ENCODE assay signal across 27 cellular contexts in genomic region chr3:126078866-126079265, GRCh38.
"Had no signal": no experiment of that assay in that cellular context is flagged by ENCODE, and none has a peak within 500 bp of the region (broad histone marks: within the 10 kb centered on the region; RNA-seq: fewer than 3 reads in every experiment).

No MANE protein-coding gene starts in this region.

- H3K9me3 ChIP-seq: body of pancreas had no signal

- H3K27me3 Mint-ChIP-seq: activated CD4-positive, alpha-beta memory T cell treated with anti-CD3 and anti-CD28 coated beads, Interleukin-2, amount 10 ng/mL, durations not matched to agents 7 days and 5 days; activated CD4-positive, alpha-beta T cell treated with anti-CD3 and anti-CD28 coated beads, Interleukin-2, amount 10 ng/mL, durations not matched to agents 7 days and 5 days; activated naive CD8-positive, alpha-beta T cell; activated T-cell treated with anti-CD3 and anti-CD28 coated beads, Interleukin-2, amount 50 U/mL, for 24 hours; effector memory CD8-positive, alpha-beta T cell had no signal

- H3K9me3 Mint-ChIP-seq: activated CD4-positive, alpha-beta T cell treated with anti-CD3 and anti-CD28 coated beads, Interleukin-2, amount 10 ng/mL, durations not matched to agents 7 days and 5 days; activated T-cell treated with anti-CD3 and anti-CD28 coated beads, Interleukin-2, amount 50 U/mL, for 72 hours; effector memory CD8-positive, alpha-beta T cell had no signal

- H3K4me3 Mint-ChIP-seq: activated CD4-positive, alpha-beta memory T cell treated with anti-CD3 and anti-CD28 coated beads, Interleukin-2, amount 10 ng/mL, durations not matched to agents 7 days and 5 days; activated CD4-positive, alpha-beta T cell treated with anti-CD3 and anti-CD28 coated beads, Interleukin-2, amount 10 ng/mL, durations not matched to agents 7 days and 5 days; activated naive CD8-positive, alpha-beta T cell; activated T-cell treated with anti-CD3 and anti-CD28 coated beads, Interleukin-2, amount 50 U/mL, for 24 hours; activated T-cell treated with anti-CD3 and anti-CD28 coated beads, Interleukin-2, amount 50 U/mL, for 72 hours; effector memory CD8-positive, alpha-beta T cell; WTC11 had no signal

- ATAC-seq: activated T-cell treated with anti-CD3 and anti-CD28 coated beads, Interleukin-2, amount 50 U/mL, for 72 hours; body of pancreas; effector memory CD8-positive, alpha-beta T cell; WTC11 had no signal

- H3K27ac Mint-ChIP-seq: activated CD4-positive, alpha-beta memory T cell treated with anti-CD3 and anti-CD28 coated beads, Interleukin-2, amount 10 ng/mL, durations not matched to agents 7 days and 5 days; activated CD4-positive, alpha-beta T cell treated with anti-CD3 and anti-CD28 coated beads, Interleukin-2, amount 10 ng/mL, durations not matched to agents 7 days and 5 days; activated naive CD8-positive, alpha-beta T cell; activated T-cell treated with anti-CD3 and anti-CD28 coated beads, Interleukin-2, amount 50 U/mL, for 24 hours; effector memory CD8-positive, alpha-beta T cell had no signal

- H3K27me3 ChIP-seq: body of pancreas had no signal

- H3K27ac ChIP-seq: body of pancreas, epithelial cell of prostate, VCaP had no signal

- H3K36me3 Mint-ChIP-seq: WTC11 had no signal

- H3K4me3 ChIP-seq: body of pancreas had no signal

- DNase-seq: activated CD4-positive, alpha-beta memory T cell treated with anti-CD3 and anti-CD28 coated beads, Interleukin-2, amount 10 ng/mL, durations not matched to agents 7 days and 5 days; activated CD4-positive, alpha-beta T cell treated with anti-CD3 and anti-CD28 coated beads for 1 hour; activated CD4-positive, alpha-beta T cell treated with anti-CD3 and anti-CD28 coated beads for 4 hours; activated CD4-positive, alpha-beta T cell treated with anti-CD3 and anti-CD28 coated beads, Interleukin-2, amount 10 ng/mL, durations not matched to agents 7 days and 5 days; activated CD4-positive, alpha-beta T cell treated with anti-CD3 and anti-CD28 coated beads, Interleukin-2, amount 50 U/mL, for 4 hours; activated CD8-positive, alpha-beta memory T cell treated with anti-CD3 and anti-CD28 coated beads, Interleukin-2, amount 50 U/mL, for 48 hours; activated effector memory CD4-positive, alpha-beta T cell treated with Interleukin-2 at 50 U/mL for 16 hours; activated gamma-delta T cell treated with Interleukin-2 at 50 U/mL for 16 hours; activated naive CD4-positive, alpha-beta T cell treated with anti-CD3 and anti-CD28 coated beads, Interleukin-2, amount 50 U/mL, for 16 hours; activated naive CD4-positive, alpha-beta T cell treated with Interleukin-2 at 50 U/mL for 16 hours; activated T-cell treated with anti-CD3 and anti-CD28 coated beads for 4 hours; activated T-cell treated with anti-CD3 and anti-CD28 coated beads, Interleukin-2, amount 50 U/mL, for 24 hours; activated T-cell treated with anti-CD3 and anti-CD28 coated beads, Interleukin-2, amount 50 U/mL, for 72 hours; amniotic stem cell; anterior cingulate cortex; body of pancreas; caudate nucleus; cortex of kidney; dermis blood vessel endothelial cell; effector CD4-positive, alpha-beta T cell; effector memory CD8-positive, alpha-beta T cell; foreskin fibroblast; T-helper 2 cell had no signal
